In genomic region chr1:156601122-156601830, GRCh38 we compare ENCODE assay signal across 1 cellular context.
TF ChIP-seq lines count a peak whose summit lies in the region.

Gene GPATCH4 (minus strand): TSS chr1:156601479.

TF ChIP-seq in HepG2, 621 proteins besides CTCF, POLR2A, EP300 and RAD21 (continued from another document and continues in another):
- TF ChIP-seq, protein P1, sequence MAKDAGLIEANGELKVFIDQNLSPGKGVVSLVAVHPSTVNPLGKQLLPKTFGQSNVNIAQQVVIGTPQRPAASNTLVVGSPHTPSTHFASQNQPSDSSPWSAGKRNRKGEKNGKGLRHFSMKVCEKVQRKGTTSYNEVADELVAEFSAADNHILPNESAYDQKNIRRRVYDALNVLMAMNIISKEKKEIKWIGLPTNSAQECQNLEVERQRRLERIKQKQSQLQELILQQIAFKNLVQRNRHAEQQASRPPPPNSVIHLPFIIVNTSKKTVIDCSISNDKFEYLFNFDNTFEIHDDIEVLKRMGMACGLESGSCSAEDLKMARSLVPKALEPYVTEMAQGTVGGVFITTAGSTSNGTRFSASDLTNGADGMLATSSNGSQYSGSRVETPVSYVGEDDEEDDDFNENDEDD (CRISPR knock-in tag; IDR thresholded peaks at IDR 0.05; ENCODE audit: borderline replicate concordance), result peak; percentile 78; the same call in 1 of the 2 replicates
- no peak for TF ChIP-seq ZNF674 (CRISPR knock-in tag; IDR thresholded peaks at IDR 0.05; ENCODE audit: low read depth)
- no peak for TF ChIP-seq RBM22 (optimal IDR thresholded peaks at IDR 0.05; ENCODE audit: low read length)
- peak; percentile 68; the same call in 1 of the 2 replicates for TF ChIP-seq ZNF503 (CRISPR knock-in tag; IDR thresholded peaks at IDR 0.05)
- TF ChIP-seq GATAD1 (CRISPR knock-in tag; IDR thresholded peaks at IDR 0.05), result peak; percentile 94
- TF ChIP-seq PRMT3 (CRISPR knock-in tag; IDR thresholded peaks at IDR 0.05; ENCODE audit: borderline replicate concordance, low read depth), result peak; percentile 72; the same call in 1 of the 2 replicates
- TF ChIP-seq, protein P2, sequence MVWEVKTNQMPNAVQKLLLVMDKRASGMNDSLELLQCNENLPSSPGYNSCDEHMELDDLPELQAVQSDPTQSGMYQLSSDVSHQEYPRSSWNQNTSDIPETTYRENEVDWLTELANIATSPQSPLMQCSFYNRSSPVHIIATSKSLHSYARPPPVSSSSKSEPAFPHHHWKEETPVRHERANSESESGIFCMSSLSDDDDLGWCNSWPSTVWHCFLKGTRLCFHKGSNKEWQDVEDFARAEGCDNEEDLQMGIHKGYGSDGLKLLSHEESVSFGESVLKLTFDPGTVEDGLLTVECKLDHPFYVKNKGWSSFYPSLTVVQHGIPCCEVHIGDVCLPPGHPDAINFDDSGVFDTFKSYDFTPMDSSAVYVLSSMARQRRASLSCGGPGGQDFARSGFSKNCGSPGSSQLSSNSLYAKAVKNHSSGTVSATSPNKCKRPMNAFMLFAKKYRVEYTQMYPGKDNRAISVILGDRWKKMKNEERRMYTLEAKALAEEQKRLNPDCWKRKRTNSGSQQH (CRISPR knock-in tag; IDR thresholded peaks at IDR 0.05; ENCODE audit: low read depth), result peak; percentile 94; the same call in 1 of the 2 replicates
- peak; percentile 63; the same call in 1 of the 2 replicates for TF ChIP-seq HCFC1 (IDR thresholded peaks at IDR 0.05; ENCODE audit: low read depth, low read length)
- no peak for TF ChIP-seq ZNF205 (CRISPR knock-in tag; IDR thresholded peaks at IDR 0.05)
- peak; percentile 98; the same call in 1 of the 2 replicates for TF ChIP-seq NR0B2 (CRISPR knock-in tag; IDR thresholded peaks at IDR 0.05)
- TF ChIP-seq, protein P3, sequence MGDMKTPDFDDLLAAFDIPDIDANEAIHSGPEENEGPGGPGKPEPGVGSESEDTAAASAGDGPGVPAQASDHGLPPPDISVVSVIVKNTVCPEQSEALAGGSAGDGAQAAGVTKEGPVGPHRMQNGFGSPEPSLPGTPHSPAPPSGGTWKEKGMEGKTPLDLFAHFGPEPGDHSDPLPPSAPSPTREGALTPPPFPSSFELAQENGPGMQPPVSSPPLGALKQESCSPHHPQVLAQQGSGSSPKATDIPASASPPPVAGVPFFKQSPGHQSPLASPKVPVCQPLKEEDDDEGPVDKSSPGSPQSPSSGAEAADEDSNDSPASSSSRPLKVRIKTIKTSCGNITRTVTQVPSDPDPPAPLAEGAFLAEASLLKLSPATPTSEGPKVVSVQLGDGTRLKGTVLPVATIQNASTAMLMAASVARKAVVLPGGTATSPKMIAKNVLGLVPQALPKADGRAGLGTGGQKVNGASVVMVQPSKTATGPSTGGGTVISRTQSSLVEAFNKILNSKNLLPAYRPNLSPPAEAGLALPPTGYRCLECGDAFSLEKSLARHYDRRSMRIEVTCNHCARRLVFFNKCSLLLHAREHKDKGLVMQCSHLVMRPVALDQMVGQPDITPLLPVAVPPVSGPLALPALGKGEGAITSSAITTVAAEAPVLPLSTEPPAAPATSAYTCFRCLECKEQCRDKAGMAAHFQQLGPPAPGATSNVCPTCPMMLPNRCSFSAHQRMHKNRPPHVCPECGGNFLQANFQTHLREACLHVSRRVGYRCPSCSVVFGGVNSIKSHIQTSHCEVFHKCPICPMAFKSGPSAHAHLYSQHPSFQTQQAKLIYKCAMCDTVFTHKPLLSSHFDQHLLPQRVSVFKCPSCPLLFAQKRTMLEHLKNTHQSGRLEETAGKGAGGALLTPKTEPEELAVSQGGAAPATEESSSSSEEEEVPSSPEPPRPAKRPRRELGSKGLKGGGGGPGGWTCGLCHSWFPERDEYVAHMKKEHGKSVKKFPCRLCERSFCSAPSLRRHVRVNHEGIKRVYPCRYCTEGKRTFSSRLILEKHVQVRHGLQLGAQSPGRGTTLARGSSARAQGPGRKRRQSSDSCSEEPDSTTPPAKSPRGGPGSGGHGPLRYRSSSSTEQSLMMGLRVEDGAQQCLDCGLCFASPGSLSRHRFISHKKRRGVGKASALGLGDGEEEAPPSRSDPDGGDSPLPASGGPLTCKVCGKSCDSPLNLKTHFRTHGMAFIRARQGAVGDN (CRISPR knock-in tag; IDR thresholded peaks at IDR 0.05), result peak; percentile 94
- TF ChIP-seq NFYB (CRISPR knock-in tag; IDR thresholded peaks at IDR 0.05), result 0 out of 2 replicates have a peak, but pooled peaks have one; percentile 35
- peak; percentile 60 for TF ChIP-seq RFX1 (IDR thresholded peaks at IDR 0.05)
- TF ChIP-seq, protein P4, sequence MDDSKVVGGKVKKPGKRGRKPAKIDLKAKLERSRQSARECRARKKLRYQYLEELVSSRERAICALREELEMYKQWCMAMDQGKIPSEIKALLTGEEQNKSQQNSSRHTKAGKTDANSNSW (CRISPR knock-in tag; IDR thresholded peaks at IDR 0.05; ENCODE audit: borderline replicate concordance), result 0 out of 2 replicates have a peak, but pooled peaks have one; percentile 68
- peak; percentile 94 for TF ChIP-seq DMAP1 (CRISPR knock-in tag; IDR thresholded peaks at IDR 0.05)
- TF ChIP-seq SOX13 (IDR thresholded peaks at IDR 0.05), result no peak
- TF ChIP-seq SOX13 (CRISPR knock-in tag; conservative IDR thresholded peaks at IDR 0.05 in 1 of 2, IDR thresholded peaks at IDR 0.05 in 1 of 2), result peak in 1 of 2 experiments; percentile 14; a peak in 2 of 4 replicates
- peak; percentile 35; the same call in 1 of the 2 replicates for TF ChIP-seq ZNF335 (CRISPR knock-in tag; IDR thresholded peaks at IDR 0.05)
- no peak for TF ChIP-seq JDP2 (CRISPR knock-in tag; IDR thresholded peaks at IDR 0.05; ENCODE audit: borderline replicate concordance)
- peak; percentile 81 for TF ChIP-seq ZSCAN9 (CRISPR knock-in tag; IDR thresholded peaks at IDR 0.05; ENCODE audit: borderline replicate concordance)
- TF ChIP-seq ARNTL (CRISPR knock-in tag; IDR thresholded peaks at IDR 0.05), result peak; percentile 75
- no peak for TF ChIP-seq KLF9 (CRISPR knock-in tag; IDR thresholded peaks at IDR 0.05; ENCODE audit: low read depth)
- TF ChIP-seq PHF21A (CRISPR knock-in tag; IDR thresholded peaks at IDR 0.05), result peak; percentile 83
- TF ChIP-seq ZNF563 (CRISPR knock-in tag; IDR thresholded peaks at IDR 0.05), result no peak
- no peak for TF ChIP-seq ZFP90 (CRISPR knock-in tag; IDR thresholded peaks at IDR 0.05; ENCODE audit: borderline replicate concordance)
- TF ChIP-seq, protein P5, sequence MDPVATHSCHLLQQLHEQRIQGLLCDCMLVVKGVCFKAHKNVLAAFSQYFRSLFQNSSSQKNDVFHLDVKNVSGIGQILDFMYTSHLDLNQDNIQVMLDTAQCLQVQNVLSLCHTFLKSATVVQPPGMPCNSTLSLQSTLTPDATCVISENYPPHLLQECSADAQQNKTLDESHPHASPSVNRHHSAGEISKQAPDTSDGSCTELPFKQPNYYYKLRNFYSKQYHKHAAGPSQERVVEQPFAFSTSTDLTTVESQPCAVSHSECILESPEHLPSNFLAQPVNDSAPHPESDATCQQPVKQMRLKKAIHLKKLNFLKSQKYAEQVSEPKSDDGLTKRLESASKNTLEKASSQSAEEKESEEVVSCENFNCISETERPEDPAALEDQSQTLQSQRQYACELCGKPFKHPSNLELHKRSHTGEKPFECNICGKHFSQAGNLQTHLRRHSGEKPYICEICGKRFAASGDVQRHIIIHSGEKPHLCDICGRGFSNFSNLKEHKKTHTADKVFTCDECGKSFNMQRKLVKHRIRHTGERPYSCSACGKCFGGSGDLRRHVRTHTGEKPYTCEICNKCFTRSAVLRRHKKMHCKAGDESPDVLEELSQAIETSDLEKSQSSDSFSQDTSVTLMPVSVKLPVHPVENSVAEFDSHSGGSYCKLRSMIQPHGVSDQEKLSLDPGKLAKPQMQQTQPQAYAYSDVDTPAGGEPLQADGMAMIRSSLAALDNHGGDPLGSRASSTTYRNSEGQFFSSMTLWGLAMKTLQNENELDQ (CRISPR knock-in tag; IDR thresholded peaks at IDR 0.05; ENCODE audit: borderline replicate concordance), result 0 out of 2 replicates have a peak, but pooled peaks have one; percentile 10
- TF ChIP-seq, protein P6, sequence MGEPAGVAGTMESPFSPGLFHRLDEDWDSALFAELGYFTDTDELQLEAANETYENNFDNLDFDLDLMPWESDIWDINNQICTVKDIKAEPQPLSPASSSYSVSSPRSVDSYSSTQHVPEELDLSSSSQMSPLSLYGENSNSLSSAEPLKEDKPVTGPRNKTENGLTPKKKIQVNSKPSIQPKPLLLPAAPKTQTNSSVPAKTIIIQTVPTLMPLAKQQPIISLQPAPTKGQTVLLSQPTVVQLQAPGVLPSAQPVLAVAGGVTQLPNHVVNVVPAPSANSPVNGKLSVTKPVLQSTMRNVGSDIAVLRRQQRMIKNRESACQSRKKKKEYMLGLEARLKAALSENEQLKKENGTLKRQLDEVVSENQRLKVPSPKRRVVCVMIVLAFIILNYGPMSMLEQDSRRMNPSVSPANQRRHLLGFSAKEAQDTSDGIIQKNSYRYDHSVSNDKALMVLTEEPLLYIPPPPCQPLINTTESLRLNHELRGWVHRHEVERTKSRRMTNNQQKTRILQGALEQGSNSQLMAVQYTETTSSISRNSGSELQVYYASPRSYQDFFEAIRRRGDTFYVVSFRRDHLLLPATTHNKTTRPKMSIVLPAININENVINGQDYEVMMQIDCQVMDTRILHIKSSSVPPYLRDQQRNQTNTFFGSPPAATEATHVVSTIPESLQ (CRISPR knock-in tag; conservative IDR thresholded peaks at IDR 0.05), result 0 out of 2 replicates have a peak, but pooled peaks have one; percentile 49
- no peak for TF ChIP-seq FOXA1 (IDR thresholded peaks at IDR 0.05)
- TF ChIP-seq FOXA1 (CRISPR knock-in tag; IDR thresholded peaks at IDR 0.05), result no peak
- TF ChIP-seq, protein P7, sequence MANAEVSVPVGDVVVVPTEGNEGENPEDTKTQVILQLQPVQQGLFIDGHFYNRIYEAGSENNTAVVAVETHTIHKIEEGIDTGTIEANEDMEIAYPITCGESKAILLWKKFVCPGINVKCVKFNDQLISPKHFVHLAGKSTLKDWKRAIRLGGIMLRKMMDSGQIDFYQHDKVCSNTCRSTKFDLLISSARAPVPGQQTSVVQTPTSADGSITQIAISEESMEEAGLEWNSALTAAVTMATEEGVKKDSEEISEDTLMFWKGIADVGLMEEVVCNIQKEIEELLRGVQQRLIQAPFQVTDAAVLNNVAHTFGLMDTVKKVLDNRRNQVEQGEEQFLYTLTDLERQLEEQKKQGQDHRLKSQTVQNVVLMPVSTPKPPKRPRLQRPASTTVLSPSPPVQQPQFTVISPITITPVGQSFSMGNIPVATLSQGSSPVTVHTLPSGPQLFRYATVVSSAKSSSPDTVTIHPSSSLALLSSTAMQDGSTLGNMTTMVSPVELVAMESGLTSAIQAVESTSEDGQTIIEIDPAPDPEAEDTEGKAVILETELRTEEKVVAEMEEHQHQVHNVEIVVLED (CRISPR knock-in tag; IDR thresholded peaks at IDR 0.05; ENCODE audit: borderline replicate concordance), result peak; percentile 67
- TF ChIP-seq TAF1 (CRISPR knock-in tag; IDR thresholded peaks at IDR 0.05), result peak; percentile 90
- TF ChIP-seq, protein P8, sequence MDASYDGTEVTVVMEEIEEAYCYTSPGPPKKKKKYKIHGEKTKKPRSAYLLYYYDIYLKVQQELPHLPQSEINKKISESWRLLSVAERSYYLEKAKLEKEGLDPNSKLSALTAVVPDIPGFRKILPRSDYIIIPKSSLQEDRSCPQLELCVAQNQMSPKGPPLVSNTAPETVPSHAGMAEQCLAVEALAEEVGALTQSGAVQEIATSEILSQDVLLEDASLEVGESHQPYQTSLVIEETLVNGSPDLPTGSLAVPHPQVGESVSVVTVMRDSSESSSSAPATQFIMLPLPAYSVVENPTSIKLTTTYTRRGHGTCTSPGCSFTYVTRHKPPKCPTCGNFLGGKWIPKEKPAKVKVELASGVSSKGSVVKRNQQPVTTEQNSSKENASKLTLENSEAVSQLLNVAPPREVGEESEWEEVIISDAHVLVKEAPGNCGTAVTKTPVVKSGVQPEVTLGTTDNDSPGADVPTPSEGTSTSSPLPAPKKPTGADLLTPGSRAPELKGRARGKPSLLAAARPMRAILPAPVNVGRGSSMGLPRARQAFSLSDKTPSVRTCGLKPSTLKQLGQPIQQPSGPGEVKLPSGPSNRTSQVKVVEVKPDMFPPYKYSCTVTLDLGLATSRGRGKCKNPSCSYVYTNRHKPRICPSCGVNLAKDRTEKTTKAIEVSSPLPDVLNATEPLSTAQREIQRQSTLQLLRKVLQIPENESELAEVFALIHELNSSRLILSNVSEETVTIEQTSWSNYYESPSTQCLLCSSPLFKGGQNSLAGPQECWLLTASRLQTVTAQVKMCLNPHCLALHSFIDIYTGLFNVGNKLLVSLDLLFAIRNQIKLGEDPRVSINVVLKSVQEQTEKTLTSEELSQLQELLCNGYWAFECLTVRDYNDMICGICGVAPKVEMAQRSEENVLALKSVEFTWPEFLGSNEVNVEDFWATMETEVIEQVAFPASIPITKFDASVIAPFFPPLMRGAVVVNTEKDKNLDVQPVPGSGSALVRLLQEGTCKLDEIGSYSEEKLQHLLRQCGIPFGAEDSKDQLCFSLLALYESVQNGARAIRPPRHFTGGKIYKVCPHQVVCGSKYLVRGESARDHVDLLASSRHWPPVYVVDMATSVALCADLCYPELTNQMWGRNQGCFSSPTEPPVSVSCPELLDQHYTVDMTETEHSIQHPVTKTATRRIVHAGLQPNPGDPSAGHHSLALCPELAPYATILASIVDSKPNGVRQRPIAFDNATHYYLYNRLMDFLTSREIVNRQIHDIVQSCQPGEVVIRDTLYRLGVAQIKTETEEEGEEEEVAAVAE (CRISPR knock-in tag; IDR thresholded peaks at IDR 0.05; ENCODE audit: borderline replicate concordance), result peak; percentile 53
- TF ChIP-seq MYNN (CRISPR knock-in tag; IDR thresholded peaks at IDR 0.05; ENCODE audit: low read depth), result peak; percentile 26; the same call in 1 of the 2 replicates
- no peak for TF ChIP-seq HNRNPH1 (optimal IDR thresholded peaks at IDR 0.05; ENCODE audit: low read depth, low read length)
- no peak for TF ChIP-seq ZNF326 (CRISPR knock-in tag; IDR thresholded peaks at IDR 0.05; ENCODE audit: borderline replicate concordance)
- TF ChIP-seq ZNF660 (CRISPR knock-in tag; IDR thresholded peaks at IDR 0.05; ENCODE audit: borderline replicate concordance, low read depth), result no peak
